Comparison of ENCODE assay signal across 9 cellular contexts in genomic region chr16:81431554-81432353, GRCh38. TPM values are rescaled to one million over a fixed set of nuclear protein-coding genes. Genes with fewer than 3 reads are reported as not detected.
DNase-seq lines count a peak whose midpoint lies in the region; ATAC-seq and TF ChIP-seq lines count a peak whose summit lies in the region.
"Had no signal": no experiment of that assay in that cellular context is flagged by ENCODE, and none has a peak within 500 bp of the region (broad histone marks: within the 10 kb centered on the region; RNA-seq: fewer than 3 reads in every experiment).

No MANE protein-coding gene starts in this region.

- no peaks in the 10 kb centered on the region for H3K27me3 ChIP-seq in neuron (ENCODE audit: insufficient read depth, low read length)

- H3K27me3 Mint-ChIP-seq in brain, result peaks cover 4% of the 10 kb centered on the region
- peaks cover 0 to 6% of the 10 kb centered on the region in 2 donors for H3K27me3 Mint-ChIP-seq in effector memory CD8-positive, alpha-beta T cell

- peaks cover 44% of the 10 kb centered on the region for H3K4me1 Mint-ChIP-seq in brain
- peaks cover 3 to 5% of the 10 kb centered on the region in 2 donors for H3K4me1 Mint-ChIP-seq in effector memory CD8-positive, alpha-beta T cell (ENCODE audit: low read depth in 2 of 2)

- peaks cover 15% of the 10 kb centered on the region for H3K4me1 ChIP-seq in neuron (ENCODE audit: insufficient read depth, low read length)

- no peak overlapping the region for H3K4me3 Mint-ChIP-seq in brain
- no peak overlapping the region for H3K4me3 Mint-ChIP-seq in effector memory CD8-positive, alpha-beta T cell

- no peak for TF ChIP-seq CTCF in brain (conservative IDR thresholded peaks at IDR 0.05)

- DNase-seq in ELF-1 (ENCODE audit: low read depth, low spot score), result peak; percentile 52
- peak; percentile 41 for DNase-seq in NCI-H1092 (lab: John Stamatoyannopoulos, UW)
- DNase-seq in activated CD4-positive, alpha-beta T cell treated with anti-CD3 and anti-CD28 coated beads, Interleukin-2, amount 50 U/mL, for 48 hours, result no peak
- DNase-seq in effector memory CD8-positive, alpha-beta T cell, result no peak
- DNase-seq: left colon had no signal

- H3K36me3 Mint-ChIP-seq in brain, result no peaks in the 10 kb centered on the region
- H3K36me3 Mint-ChIP-seq in effector memory CD8-positive, alpha-beta T cell (ENCODE audit: insufficient read depth), result no peaks in the 10 kb centered on the region

- H3K36me3 ChIP-seq in neuron (ENCODE audit: insufficient read depth, low read length), result no peaks in the 10 kb centered on the region

- no peaks in the 10 kb centered on the region for H3K9me3 ChIP-seq in neuron (ENCODE audit: low read length)

- H2AFZ ChIP-seq in neuron (ENCODE audit: low read depth, low read length), result peak overlapping the region; percentile 12

- ATAC-seq in effector memory CD8-positive, alpha-beta T cell (replicated peaks), result no peak
- ATAC-seq in HG02759 (IDR thresholded peaks at IDR 0.05; ENCODE audit: unreplicated experiment) (no peak), GM21423 (IDR thresholded peaks at IDR 0.05; ENCODE audit: unreplicated experiment) (no peak)
- ATAC-seq: left colon had no signal

- H3K27ac Mint-ChIP-seq in brain, result peak overlapping the region; percentile 33 to 90 (median 68)
- peak overlapping the region in 1 of 2 donors; percentile 44 for H3K27ac Mint-ChIP-seq in effector memory CD8-positive, alpha-beta T cell

- no peak overlapping the region for H3K4me3 ChIP-seq in neuron (ENCODE audit: low read length)

- H3K9me3 Mint-ChIP-seq in brain, result peaks cover 0 to 4% (median 0%) of the 10 kb centered on the region in 5 experiments
- H3K9me3 Mint-ChIP-seq in effector memory CD8-positive, alpha-beta T cell, result no peaks in the 10 kb centered on the region

RNA-seq across cellular contexts. Expression of gene CMIP, which starts 12.9 kb away (rescaled TPM):
- polyA plus RNA-seq in brain (ENCODE audit: insufficient read depth, low read depth, low replicate concordance), result 409 TPM

Comparison
In these comparisons a context has a peak if more than half of its experiments do, and no peak if none do; other contexts are left out.
1. DNase-seq: peak in ELF-1 (single experiment) and NCI-H1092 (single experiment); none in activated CD4-positive, alpha-beta T cell treated with anti-CD3 and anti-CD28 coated beads, Interleukin-2, amount 50 U/mL, for 48 hours (0 of 2) and effector memory CD8-positive, alpha-beta T cell (0 of 3).